Comparison of ENCODE assay signal across 1 cellular context in the genomic region with DNA sequence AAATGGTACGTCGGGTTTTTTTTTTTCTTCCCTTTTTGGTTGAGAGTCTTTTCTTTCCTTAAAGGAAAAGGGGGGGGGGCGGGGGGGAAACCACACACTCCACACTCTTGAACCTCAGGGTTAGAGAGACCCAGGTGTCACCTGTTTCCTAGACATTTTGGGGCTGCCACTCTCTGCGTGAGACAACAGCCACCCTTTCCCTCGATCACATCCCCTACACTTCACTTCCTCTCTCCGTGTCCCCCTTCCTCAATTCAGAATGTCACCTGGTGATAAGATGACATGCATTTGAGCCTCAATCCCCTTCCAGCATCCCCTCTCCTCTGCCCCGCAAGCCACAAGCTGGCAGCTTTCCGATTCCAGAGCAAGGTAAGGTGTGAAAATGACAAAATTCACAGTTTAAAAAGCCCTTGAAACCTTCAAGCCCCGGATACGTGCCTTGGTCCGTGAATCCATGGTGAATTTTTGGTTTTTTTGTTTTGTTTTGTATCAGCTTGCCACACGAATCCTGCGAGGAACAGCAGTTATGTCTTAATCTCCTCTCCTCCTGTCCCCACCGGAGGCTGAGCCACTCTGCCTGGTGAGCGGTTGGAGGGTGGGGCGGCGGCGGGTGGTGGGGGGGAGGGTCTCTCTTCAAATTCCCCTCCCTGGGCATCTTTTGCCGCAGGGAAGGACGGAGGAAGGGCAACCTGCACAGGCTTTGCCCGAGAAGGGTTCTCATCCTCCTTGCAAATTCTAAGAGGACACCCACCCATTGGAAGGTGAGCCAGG.
A peak's percentile ranks its signal among the peaks of the same experiment; 100 is the strongest.
TF ChIP-seq lines count a peak whose summit lies in the region.

No MANE protein-coding gene starts in this region.

TF ChIP-seq in K562, 482 proteins besides CTCF, POLR2A, EP300 and RAD21 (continued from another document):
- TF ChIP-seq ZNF740 (CRISPR knock-in tag; IDR thresholded peaks at IDR 0.05) = no peak
- no peak for TF ChIP-seq ZNF740 (tag; IDR thresholded peaks at IDR 0.05)
- peak; percentile 72; the same call in 1 of the 2 replicates for TF ChIP-seq SPI1 (IDR thresholded peaks at IDR 0.05; ENCODE audit: borderline replicate concordance, low read depth, low read length)
- TF ChIP-seq VEZF1 (CRISPR knock-in tag; IDR thresholded peaks at IDR 0.05) = peak; percentile 38; the same call in 1 of the 2 replicates
